Comparison of ENCODE assay signal across 29 cellular contexts in genomic region chr2:136767030-136767429, GRCh38. TPM values are rescaled to one million over a fixed set of nuclear protein-coding genes. Genes with fewer than 3 reads are reported as not detected.
A peak's percentile ranks its signal among the peaks of the same experiment; 100 is the strongest.
DNase-seq lines count a peak whose midpoint lies in the region; ATAC-seq, FAIRE-seq and TF ChIP-seq lines count a peak whose summit lies in the region.
"Had no signal": no experiment of that assay in that cellular context is flagged by ENCODE, and none has a peak within 500 bp of the region (broad histone marks: within the 10 kb centered on the region; RNA-seq: fewer than 3 reads in every experiment).

No MANE protein-coding gene starts in this region.

- CTCF ChIA-PET in PC-9 (lab: Charles Lee), result no interaction called here

- no peak for TF ChIP-seq CTCF in PC-9 (conservative IDR thresholded peaks at IDR 0.05)
- TF ChIP-seq CTCF in body of pancreas (IDR thresholded peaks at IDR 0.05), result no peak

- H3K36me3 ChIP-seq in iPS-15b (ENCODE audit: control insufficient read depth, insufficient read depth, low read length), result no peaks in the 10 kb centered on the region
- H3K36me3 ChIP-seq in PC-9 (ENCODE audit: low read depth), result no peaks in the 10 kb centered on the region
- no peaks in the 10 kb centered on the region for H3K36me3 ChIP-seq in body of pancreas (replicated peaks in 1 of 2; ENCODE audit: insufficient read depth in 1 of 2, low read depth in 2 of 2)
- H3K36me3 ChIP-seq: esophagus squamous epithelium, uterus had no signal

- peak overlapping the region; percentile 25 for H3K4me3 Mint-ChIP-seq in activated naive CD8-positive, alpha-beta T cell
- no peak overlapping the region for H3K4me3 Mint-ChIP-seq in activated naive CD8-positive, alpha-beta T cell treated with anti-CD3 and anti-CD28 coated beads for 36 hours

- H4K20me1 ChIP-seq in PC-9 (ENCODE audit: insufficient read depth), result no peaks in the 10 kb centered on the region

- peak overlapping the region; percentile 67 for H3K4me3 ChIP-seq in iPS-15b (ENCODE audit: low read depth, low read length)
- H3K4me3 ChIP-seq in PC-9, result no peak overlapping the region
- H3K4me3 ChIP-seq in body of pancreas, result no peak overlapping the region
- H3K4me3 ChIP-seq: uterus had no signal

- H3K36me3 Mint-ChIP-seq in activated naive CD8-positive, alpha-beta T cell, result no peaks in the 10 kb centered on the region
- H3K36me3 Mint-ChIP-seq in activated naive CD8-positive, alpha-beta T cell treated with anti-CD3 and anti-CD28 coated beads for 36 hours, result no peaks in the 10 kb centered on the region
- H3K36me3 Mint-ChIP-seq: IgD-negative memory B cell had no signal

- no peaks in the 10 kb centered on the region for H3F3A ChIP-seq in PC-9 (ENCODE audit: insufficient read depth, low read depth)

- POLR2A ChIA-PET in PC-9 (lab: Charles Lee; ENCODE audit: unreplicated experiment), result no interaction called here

- no peak overlapping the region for H2AFZ ChIP-seq in PC-9

- H3K4me1 Mint-ChIP-seq in activated naive CD8-positive, alpha-beta T cell (ENCODE audit: low read depth), result peaks cover 17% of the 10 kb centered on the region
- peaks cover 5% of the 10 kb centered on the region for H3K4me1 Mint-ChIP-seq in activated naive CD8-positive, alpha-beta T cell treated with anti-CD3 and anti-CD28 coated beads for 36 hours

- peaks cover 7% of the 10 kb centered on the region for H3K4me1 ChIP-seq in iPS-15b (ENCODE audit: control insufficient read depth, insufficient read depth, low read length)
- no peaks in the 10 kb centered on the region for H3K4me1 ChIP-seq in PC-9 (replicated peaks; ENCODE audit: insufficient read depth)
- peaks cover 20% of the 10 kb centered on the region for H3K4me1 ChIP-seq in body of pancreas
- H3K4me1 ChIP-seq: testis, uterus had no signal

- H3K27ac ChIP-seq in PC-9 (no peak overlapping the region), body of pancreas (no peak overlapping the region)
- H3K27ac ChIP-seq: esophagus squamous epithelium, testis, uterus had no signal

- peaks cover 41% of the 10 kb centered on the region for H3K27me3 Mint-ChIP-seq in activated naive CD8-positive, alpha-beta T cell
- peaks cover 75% of the 10 kb centered on the region for H3K27me3 Mint-ChIP-seq in activated naive CD8-positive, alpha-beta T cell treated with anti-CD3 and anti-CD28 coated beads for 36 hours

- no peaks in the 10 kb centered on the region for H3K9me2 ChIP-seq in PC-9 (ENCODE audit: insufficient read depth)

- no peak for DNase-seq in activated naive CD8-positive, alpha-beta T cell treated with anti-CD3 and anti-CD28 coated beads for 36 hours
- peak; percentile 40 for DNase-seq in NCI-H82 treated with DMSO at 0.1 percent for 48 hours (lab: John Stamatoyannopoulos, UW; ENCODE audit: unreplicated experiment)
- DNase-seq in frontal cortex (ENCODE audit: low spot score in 2 of 2), result no peak
- DNase-seq in PC-9, result no peak
- no peak for DNase-seq in body of pancreas
- DNase-seq in NCI-H1436 (lab: John Stamatoyannopoulos, UW), result no peak
- DNase-seq: 8988T; activated CD4-positive, alpha-beta T cell treated with anti-CD3 and anti-CD28 coated beads, Interleukin-2, amount 50 U/mL, for 48 hours; activated CD4-positive, CD25-positive, alpha-beta regulatory T cell; activated naive CD4-positive, alpha-beta T cell treated with anti-CD3 and anti-CD28 coated beads, Interleukin-2, amount 50 U/mL, for 16 hours; central memory CD4-positive, alpha-beta T cell; EL; esophagus squamous epithelium; foreskin melanocyte; hippocampal formation; left ventricle myocardium superior; NCI-H1092 treated with DMSO at 0.1 percent for 48 hours; NCI-H2029 treated with DMSO at 0.1 percent for 48 hours; NCI-H446; NK-92 treated with Interleukin-12 subunit alpha and Interleukin-12 subunit beta, amount 100 ng/mL, for 24 hours; stimulated activated naive CD4-positive, alpha-beta T cell treated with Interleukin-2 at 50 U/mL for 16 hours; testis; uterus had no signal

- H3K9ac ChIP-seq in iPS-15b (ENCODE audit: low read depth, low read length), result no peak overlapping the region

- 14 to 18% methylated on average over 2 of the region's 2 CpGs for WGBS in body of pancreas, 2 donors

- no peaks in the 10 kb centered on the region for H3K79me2 ChIP-seq in PC-9 (ENCODE audit: low read depth)

- H3K27ac Mint-ChIP-seq in activated naive CD8-positive, alpha-beta T cell, result no peak overlapping the region
- no peak overlapping the region for H3K27ac Mint-ChIP-seq in activated naive CD8-positive, alpha-beta T cell treated with anti-CD3 and anti-CD28 coated beads for 36 hours
- H3K27ac Mint-ChIP-seq: IgD-negative memory B cell had no signal

- no peak for FAIRE-seq in frontal cortex (lab: Jason Lieb, UNC)
- FAIRE-seq: H54, islet of Langerhans, RCC 7860 had no signal

- intact Hi-C loops in PC-9 (cut with micrococcal nuclease; ENCODE audit: unreplicated experiment) (no loop called here), body of pancreas (cut with DNase I) (no loop called here)

- no TSS peak for BruUV-seq in PC-9 (replicated peaks; lab: Mats Ljungman, UMichigan)

- ATAC-seq in body of pancreas, result no peak
- ATAC-seq: left ventricle myocardium superior had no signal

- H3K27me3 ChIP-seq in iPS-15b (ENCODE audit: control insufficient read depth, insufficient read depth, low read length) (peaks cover 60% of the 10 kb centered on the region), PC-9 (ENCODE audit: insufficient read depth, low read depth) (peaks cover 5% of the 10 kb centered on the region), body of pancreas (peaks cover 0 to 13% of the 10 kb centered on the region in 2 donors)
- H3K27me3 ChIP-seq: testis had no signal

- H3K9me3 ChIP-seq in iPS-15b (ENCODE audit: control insufficient read depth, insufficient read depth, low read length) (no peaks in the 10 kb centered on the region), PC-9 (ENCODE audit: insufficient read depth, low read depth) (no peaks in the 10 kb centered on the region), body of pancreas (no peaks in the 10 kb centered on the region)
- H3K9me3 ChIP-seq: esophagus squamous epithelium, testis, uterus had no signal

- H3K4me2 ChIP-seq in PC-9, result no peak overlapping the region

- TF ChIP-seq POLR2A in body of pancreas (IDR thresholded peaks at IDR 0.05), result no peak

- no peaks in the 10 kb centered on the region for H3K9me3 Mint-ChIP-seq in activated naive CD8-positive, alpha-beta T cell (ENCODE audit: low read depth)
- no peaks in the 10 kb centered on the region for H3K9me3 Mint-ChIP-seq in activated naive CD8-positive, alpha-beta T cell treated with anti-CD3 and anti-CD28 coated beads for 36 hours

RNA-seq across cellular contexts. Expression of gene THSD7B, which starts 1.7 kb away (rescaled TPM):
- total RNA-seq in activated naive CD8-positive, alpha-beta T cell treated with anti-CD3 and anti-CD28 coated beads for 36 hours, result not detected
- 13.9 TPM for total RNA-seq in frontal cortex
- total RNA-seq in PC-9 (2021), result not detected in 2 replicates
- total RNA-seq in body of pancreas, result under 1 TPM; 0.26 to 0.33 TPM

Comparison
In these comparisons a context has a peak if more than half of its experiments do, and no peak if none do; other contexts are left out.
1. RNA of gene THSD7B, which starts 1.7 kb away (total RNA-seq): 13.9 TPM in frontal cortex (single experiment); 0.26 to 0.33 TPM in body of pancreas, not detected in activated naive CD8-positive, alpha-beta T cell treated with anti-CD3 and anti-CD28 coated beads for 36 hours and not detected in PC-9; every median in the first group is over 10 times any median in the second.